In genomic region chr7:76291346-76292205, GRCh38 we compare ENCODE assay signal across 8 cellular contexts. TPM values are rescaled to one million over a fixed set of nuclear protein-coding genes. Genes with fewer than 3 reads are reported as not detected.
A peak's percentile ranks its signal among the peaks of the same experiment; 100 is the strongest.
DNase-seq lines count a peak whose midpoint lies in the region; ATAC-seq and TF ChIP-seq lines count a peak whose summit lies in the region.

No MANE protein-coding gene starts in this region.

- H3K9ac ChIP-seq in duodenal mucosa (ENCODE audit: low read depth in 1 of 2, low read length in 2 of 2), result peak overlapping the region; percentile 51 to 52

- H3K4me1 ChIP-seq in duodenal mucosa (ENCODE audit: control insufficient read depth in 1 of 2, insufficient read depth in 2 of 2, low read length in 2 of 2), result peaks cover 17 to 20% of the 10 kb centered on the region in 2 donors
- peaks cover 8 to 18% of the 10 kb centered on the region in 2 donors for H3K4me1 ChIP-seq in lung (ENCODE audit: control insufficient read depth in 2 of 2, insufficient read depth in 2 of 2, low read length in 2 of 2)

- ATAC-seq in GM18873 (IDR thresholded peaks at IDR 0.05; ENCODE audit: low FRiP score, unreplicated experiment), result peak; percentile 77
- ATAC-seq in HG03280 (IDR thresholded peaks at IDR 0.05; ENCODE audit: unreplicated experiment), result peak; percentile 72
- ATAC-seq in lung (ENCODE audit: insufficient read depth, low FRiP score), result peak; percentile 79

- peak; percentile 98 for TF ChIP-seq CTCF in lung (IDR thresholded peaks at IDR 0.05; ENCODE audit: control extremely low read depth, extremely low read depth)

- no peaks in the 10 kb centered on the region for H3K36me3 ChIP-seq in duodenal mucosa (ENCODE audit: control insufficient read depth in 1 of 2, insufficient read depth in 2 of 2, low read length in 2 of 2)
- H3K36me3 ChIP-seq in lung (ENCODE audit: control insufficient read depth in 2 of 2, insufficient read depth in 2 of 2, low read length in 2 of 2), result no peaks in the 10 kb centered on the region

- WGBS in lung, 2 donors, result 15 to 17% methylated on average over 28 to 30 of the region's 30 CpGs

- H3K4me3 ChIP-seq in duodenal mucosa (ENCODE audit: low read depth in 1 of 2, low read length in 2 of 2) (peak overlapping the region; percentile 7 to 15), lung (peak overlapping the region; percentile 4)

- no peaks in the 10 kb centered on the region for H3K27me3 ChIP-seq in duodenal mucosa (ENCODE audit: control insufficient read depth in 1 of 2, insufficient read depth in 2 of 2, low read length in 2 of 2)
- no peaks in the 10 kb centered on the region for H3K27me3 ChIP-seq in lung (ENCODE audit: control insufficient read depth, insufficient read depth)

- H3K27ac ChIP-seq in duodenal mucosa (ENCODE audit: low read depth, low read length) (peak overlapping the region; percentile 91), lung (ENCODE audit: low read depth in 1 of 2, low read length in 1 of 2) (peak overlapping the region; percentile 87 to 98)

- H3K9me3 ChIP-seq in duodenal mucosa (ENCODE audit: control insufficient read depth in 1 of 2, low read length in 2 of 2) (no peaks in the 10 kb centered on the region), lung (ENCODE audit: control insufficient read depth in 2 of 2, insufficient read depth in 1 of 2, low read length in 1 of 2) (no peaks in the 10 kb centered on the region)

- DNase-seq in Ammon's horn (ENCODE audit: low spot score) (peak; percentile 95), NCI-H69 (lab: John Stamatoyannopoulos, UW) (peak; percentile 85), lung (ENCODE audit: low spot score) (peak; percentile 95)
- DNase-seq in activated CD4-positive, alpha-beta T cell treated with anti-CD3 and anti-CD28 coated beads, Interleukin-2, amount 50 U/mL, for 48 hours, result peak; percentile 95 to 97
- DNase-seq in stimulated activated CD4-positive, alpha-beta T cell treated with anti-CD3 and anti-CD28 coated beads, TNF-alpha, amount 100 ng/mL, for 1 hour (ENCODE audit: low read depth in 3 of 3, low spot score in 1 of 3), result peak; percentile 57 to 84 (median 82)

RNA-seq across cellular contexts. Expression of gene HSPB1, which starts 10.9 kb away (rescaled TPM):
- 100 to 1,000 TPM in 1 of 2 donors, 10 to 100 TPM in 1; 89.6 to 529 TPM for total RNA-seq in lung
- polyA plus RNA-seq in lung, result 100 to 1,000 TPM; 336 to 376 TPM

Comparison
In these comparisons a context has a peak if more than half of its experiments do, and no peak if none do; other contexts are left out.
1. Peak in every context shown above with its lines: DNase-seq, ATAC-seq, H3K4me3 ChIP-seq and H3K27ac ChIP-seq.